Comparison of ENCODE assay signal across 8 cellular contexts in genomic region chr19:50430888-50431342, GRCh38. TPM values are rescaled to one million over a fixed set of nuclear protein-coding genes. Genes with fewer than 3 reads are reported as not detected.
DNase-seq lines count a peak whose midpoint lies in the region; ATAC-seq lines count a peak whose summit lies in the region.

No MANE protein-coding gene starts in this region.

- peak overlapping the region; percentile 79 for H3K4me3 ChIP-seq in iPS-20b (ENCODE audit: low read length)
- peak overlapping the region; percentile 70 to 79 for H3K4me3 ChIP-seq in stomach smooth muscle (ENCODE audit: low read length in 2 of 2)

- peak overlapping the region; percentile 72 for H3K4me3 Mint-ChIP-seq in activated CD4-positive, alpha-beta T cell treated with anti-CD3 and anti-CD28 coated beads for 36 hours
- H3K4me3 Mint-ChIP-seq in activated CD8-positive, alpha-beta T cell treated with anti-CD3 and anti-CD28 coated beads, Interleukin-2, amount 10 ng/mL, durations not matched to agents 7 days and 5 days = peak overlapping the region; percentile 84

- no peaks in the 10 kb centered on the region for H3K9me3 Mint-ChIP-seq in activated CD4-positive, alpha-beta T cell treated with anti-CD3 and anti-CD28 coated beads for 36 hours (ENCODE audit: low read depth)
- no peaks in the 10 kb centered on the region for H3K9me3 Mint-ChIP-seq in activated CD8-positive, alpha-beta T cell treated with anti-CD3 and anti-CD28 coated beads, Interleukin-2, amount 10 ng/mL, durations not matched to agents 7 days and 5 days (ENCODE audit: insufficient read depth)

- H3K4me1 Mint-ChIP-seq in activated CD4-positive, alpha-beta T cell treated with anti-CD3 and anti-CD28 coated beads for 36 hours = peaks cover 15% of the 10 kb centered on the region
- peaks cover 10% of the 10 kb centered on the region for H3K4me1 Mint-ChIP-seq in activated CD8-positive, alpha-beta T cell treated with anti-CD3 and anti-CD28 coated beads, Interleukin-2, amount 10 ng/mL, durations not matched to agents 7 days and 5 days (ENCODE audit: low read depth)

- no peaks in the 10 kb centered on the region for H3K36me3 Mint-ChIP-seq in activated CD4-positive, alpha-beta T cell treated with anti-CD3 and anti-CD28 coated beads for 36 hours (ENCODE audit: low read depth)
- no peaks in the 10 kb centered on the region for H3K36me3 Mint-ChIP-seq in activated CD8-positive, alpha-beta T cell treated with anti-CD3 and anti-CD28 coated beads, Interleukin-2, amount 10 ng/mL, durations not matched to agents 7 days and 5 days (ENCODE audit: low read depth)

- H3K27ac ChIP-seq in iPS-20b (ENCODE audit: low read length) (no peak overlapping the region), stomach smooth muscle (ENCODE audit: low read length) (no peak overlapping the region)

- intact Hi-C loops in activated CD4-positive, alpha-beta T cell treated with anti-CD3 and anti-CD28 coated beads for 36 hours (cut with DNase I, micrococcal nuclease) = loop anchor here in 1 of 2 experiments (1.0 kb wide), 5 partner anchors 45 to 80 kb away; partner anchors contain the start of genes EMC10, GARIN5A, JOSD2 and NR1H2

- CTCF ChIA-PET in activated CD4-positive, alpha-beta T cell treated with anti-CD3 and anti-CD28 coated beads for 36 hours (lab: Charles Lee) = interaction anchor here (0.8 kb wide), 1 partner anchor 679 kb away, joined by 4 read pairs; no protein-coding TSS in a partner anchor
- CTCF ChIA-PET in activated CD8-positive, alpha-beta T cell treated with anti-CD3 and anti-CD28 coated beads, Interleukin-2, amount 10 ng/mL, durations not matched to agents 7 days and 5 days (lab: Charles Lee) = no interaction called here

- H3K27me3 ChIP-seq in iPS-20b (ENCODE audit: insufficient read depth, low read length) = peaks cover 45% of the 10 kb centered on the region
- H3K27me3 ChIP-seq in stomach smooth muscle (ENCODE audit: control insufficient read depth in 1 of 2, insufficient read depth in 2 of 2, low read length in 2 of 2) = peaks cover 41 to 44% of the 10 kb centered on the region in 2 donors

- ATAC-seq in activated CD4-positive, alpha-beta T cell treated with anti-CD3 and anti-CD28 coated beads for 36 hours = no peak
- no peak for ATAC-seq in activated CD8-positive, alpha-beta T cell treated with anti-CD3 and anti-CD28 coated beads, Interleukin-2, amount 10 ng/mL, durations not matched to agents 7 days and 5 days
- no peak for ATAC-seq in GM18868 (IDR thresholded peaks at IDR 0.05; ENCODE audit: unreplicated experiment)

- DNase-seq in activated CD4-positive, alpha-beta T cell treated with anti-CD3 and anti-CD28 coated beads for 36 hours = no peak
- DNase-seq in activated CD4-positive, alpha-beta T cell treated with anti-CD3 and anti-CD28 coated beads, Interleukin-2, amount 50 U/mL, for 48 hours = no peak
- no peak for DNase-seq in activated CD8-positive, alpha-beta T cell treated with anti-CD3 and anti-CD28 coated beads, Interleukin-2, amount 10 ng/mL, durations not matched to agents 7 days and 5 days
- DNase-seq in COLO668 (lab: John Stamatoyannopoulos, UW; ENCODE audit: unreplicated experiment) (no peak), DMS 273 (lab: John Stamatoyannopoulos, UW; ENCODE audit: unreplicated experiment) (no peak)

- POLR2A ChIA-PET in activated CD4-positive, alpha-beta T cell treated with anti-CD3 and anti-CD28 coated beads for 36 hours (lab: Charles Lee) = no interaction called here
- POLR2A ChIA-PET in activated CD8-positive, alpha-beta T cell treated with anti-CD3 and anti-CD28 coated beads, Interleukin-2, amount 10 ng/mL, durations not matched to agents 7 days and 5 days (lab: Charles Lee) = no interaction called here

- H3K27me3 Mint-ChIP-seq in activated CD4-positive, alpha-beta T cell treated with anti-CD3 and anti-CD28 coated beads for 36 hours = peaks cover 6% of the 10 kb centered on the region
- H3K27me3 Mint-ChIP-seq in activated CD8-positive, alpha-beta T cell treated with anti-CD3 and anti-CD28 coated beads, Interleukin-2, amount 10 ng/mL, durations not matched to agents 7 days and 5 days (ENCODE audit: low read depth) = peaks cover 21% of the 10 kb centered on the region

- H3K9ac ChIP-seq in iPS-20b (ENCODE audit: low read depth, low read length) (peak overlapping the region; percentile 53; the same call in 1 of the 2 replicates), stomach smooth muscle (ENCODE audit: low read length in 2 of 2) (peak overlapping the region; percentile 41 to 58)

- no peaks in the 10 kb centered on the region for H3K36me3 ChIP-seq in iPS-20b (ENCODE audit: insufficient read depth, low read depth, low read length)
- H3K36me3 ChIP-seq in stomach smooth muscle (ENCODE audit: control insufficient read depth in 2 of 2, insufficient read depth in 2 of 2, low read length in 2 of 2) = no peaks in the 10 kb centered on the region

- H3K27ac Mint-ChIP-seq in activated CD4-positive, alpha-beta T cell treated with anti-CD3 and anti-CD28 coated beads for 36 hours = peak overlapping the region; percentile 31
- H3K27ac Mint-ChIP-seq in activated CD8-positive, alpha-beta T cell treated with anti-CD3 and anti-CD28 coated beads, Interleukin-2, amount 10 ng/mL, durations not matched to agents 7 days and 5 days = no peak overlapping the region

- H3K9me3 ChIP-seq in iPS-20b (ENCODE audit: insufficient read depth, low read depth, low read length) (no peaks in the 10 kb centered on the region), stomach smooth muscle (ENCODE audit: control insufficient read depth in 2 of 2, low read length in 2 of 2) (no peaks in the 10 kb centered on the region)

- peaks cover 12% of the 10 kb centered on the region; the same call in 1 of the 2 replicates for H3K4me1 ChIP-seq in iPS-20b (ENCODE audit: insufficient read depth, low read length)
- H3K4me1 ChIP-seq in stomach smooth muscle (ENCODE audit: control insufficient read depth, insufficient read depth, low read length) = peaks cover 17% of the 10 kb centered on the region

RNA-seq across cellular contexts. Expression of gene MYBPC2, which starts 1.8 kb away (rescaled TPM):
- under 1 TPM; 0.14 to 0.30 TPM for total RNA-seq in activated CD4-positive, alpha-beta T cell treated with anti-CD3 and anti-CD28 coated beads for 36 hours
- not detected for total RNA-seq in activated CD8-positive, alpha-beta T cell treated with anti-CD3 and anti-CD28 coated beads, Interleukin-2, amount 10 ng/mL, durations not matched to agents 7 days and 5 days

RNA-seq across cellular contexts. Expression of gene SPIB, which starts 12.2 kb away (rescaled TPM):
- under 1 TPM; 0.33 to 0.50 TPM for total RNA-seq in activated CD4-positive, alpha-beta T cell treated with anti-CD3 and anti-CD28 coated beads for 36 hours
- total RNA-seq in activated CD8-positive, alpha-beta T cell treated with anti-CD3 and anti-CD28 coated beads, Interleukin-2, amount 10 ng/mL, durations not matched to agents 7 days and 5 days = under 1 TPM; 0.52 to 0.84 TPM

RNA-seq across cellular contexts. Expression of gene EMC10, which starts 45.4 kb away (rescaled TPM):
- total RNA-seq in activated CD4-positive, alpha-beta T cell treated with anti-CD3 and anti-CD28 coated beads for 36 hours = 10 to 100 TPM; 33.4 to 34.7 TPM
- 10 to 100 TPM; 54.8 to 56.9 TPM for total RNA-seq in activated CD8-positive, alpha-beta T cell treated with anti-CD3 and anti-CD28 coated beads, Interleukin-2, amount 10 ng/mL, durations not matched to agents 7 days and 5 days

RNA-seq across cellular contexts. Expression of gene GARIN5A, which starts 45.7 kb away (rescaled TPM):
- under 1 TPM; 0.48 to 0.58 TPM for total RNA-seq in activated CD4-positive, alpha-beta T cell treated with anti-CD3 and anti-CD28 coated beads for 36 hours
- under 1 TPM in 1 of 2 experiments, not detected in 1; 0.29 TPM for total RNA-seq in activated CD8-positive, alpha-beta T cell treated with anti-CD3 and anti-CD28 coated beads, Interleukin-2, amount 10 ng/mL, durations not matched to agents 7 days and 5 days

RNA-seq across cellular contexts. Expression of gene POLD1, which starts 46.8 kb away (rescaled TPM):
- 100 to 1,000 TPM; 220 to 227 TPM for total RNA-seq in activated CD4-positive, alpha-beta T cell treated with anti-CD3 and anti-CD28 coated beads for 36 hours
- total RNA-seq in activated CD8-positive, alpha-beta T cell treated with anti-CD3 and anti-CD28 coated beads, Interleukin-2, amount 10 ng/mL, durations not matched to agents 7 days and 5 days = 100 to 1,000 TPM; 163 to 181 TPM
